ENCODE assay signal across 35 cellular contexts in genomic region chr1:103194060-103194459, GRCh38.
DNase-seq lines count a peak whose midpoint lies in the region; ATAC-seq, FAIRE-seq and TF ChIP-seq lines count a peak whose summit lies in the region.
"Had no signal": no experiment of that assay in that cellular context is flagged by ENCODE, and none has a peak within 500 bp of the region (broad histone marks: within the 10 kb centered on the region; RNA-seq: fewer than 3 reads in every experiment).

No MANE protein-coding gene starts in this region.

- no peak overlapping the region for H3K4me3 Mint-ChIP-seq in activated T-cell treated with anti-CD3 and anti-CD28 coated beads, Interleukin-2, amount 50 U/mL, for 24 hours
- H3K4me3 Mint-ChIP-seq: activated naive CD8-positive, alpha-beta T cell treated with anti-CD3 and anti-CD28 coated beads for 36 hours; CD8-positive, alpha-beta memory T cell; central memory CD8-positive, alpha-beta T cell; nephron; stimulated activated naive B cell treated with anti-CD40 and anti-IgM and Interleukin-4, amounts not matched to agents 10 μg/mL and 1 μg/mL and 100 μg/mL, for 72 hours; T-cell; type B pancreatic cell had no signal

- no peak overlapping the region for H3K4me2 ChIP-seq in neuronal stem cell (ENCODE audit: insufficient read depth, low read length, poor library complexity, severe bottlenecking)

- peak in 1 of 2 experiments; percentile 48 for DNase-seq in SJSA1 (ENCODE audit: low read depth in 1 of 2, low spot score in 2 of 2)
- peak; percentile 68 for DNase-seq in choroid plexus epithelial cell (ENCODE audit: low read depth)
- no peak for DNase-seq in neuronal stem cell (ENCODE audit: low spot score)
- no peak for DNase-seq in NCI-H2227 (lab: John Stamatoyannopoulos, UW; ENCODE audit: unreplicated experiment)
- no peak for DNase-seq in activated T-cell treated with anti-CD3 and anti-CD28 coated beads, Interleukin-2, amount 50 U/mL, for 24 hours
- no peak for DNase-seq in ascending aorta (ENCODE audit: low spot score in 2 of 2)
- DNase-seq: activated CD4-positive, alpha-beta T cell treated with anti-CD3 and anti-CD28 coated beads for 48 hours; activated gamma-delta T cell; activated naive CD8-positive, alpha-beta T cell treated with anti-CD3 and anti-CD28 coated beads for 36 hours; activated T-cell treated with anti-CD3 and anti-CD28 coated beads, Interleukin-2, amount 50 U/mL, for 1 hour; aorta; CD8-positive, alpha-beta memory T cell; DMS 273 treated with DMSO at 0.1 percent for 48 hours; GDM1; hippocampal formation; Karpas-422; mucosa of descending colon; NCI-H1436 treated with DMSO at 0.1 percent for 48 hours; NCI-H2081 treated with DMSO at 0.1 percent for 48 hours; NCI-H226; NCI-H69; retina; SIG-M5; stimulated activated naive B cell treated with anti-CD40 and anti-IgM and Interleukin-4, amounts not matched to agents 10 μg/mL and 1 μg/mL and 100 μg/mL, for 72 hours; T-cell had no signal

- H3K4me3 ChIP-seq in SJSA1: no peak overlapping the region
- H3K4me3 ChIP-seq in choroid plexus epithelial cell (ENCODE audit: low read depth, low read length): no peak overlapping the region
- H3K4me3 ChIP-seq in neuronal stem cell (ENCODE audit: low read length in 2 of 2): no peak overlapping the region
- H3K4me3 ChIP-seq in ascending aorta: no peak overlapping the region
- H3K4me3 ChIP-seq: gastroesophageal sphincter, lung, mucosa of descending colon, skin epidermis had no signal

- no peak overlapping the region for H4K8ac ChIP-seq in neuronal stem cell (ENCODE audit: low read depth, low read length)

- no peak for ATAC-seq in GM21423 (IDR thresholded peaks at IDR 0.05; ENCODE audit: unreplicated experiment)
- ATAC-seq: gastroesophageal sphincter; mucosa of descending colon; stimulated activated naive B cell treated with anti-CD40 and anti-IgM and Interleukin-4, amounts not matched to agents 10 μg/mL and 1 μg/mL and 100 μg/mL, for 72 hours; T-cell had no signal

- no peak overlapping the region for H2BK120ac ChIP-seq in neuronal stem cell (ENCODE audit: low read depth, low read length)

- no peaks in the 10 kb centered on the region for H3K27me3 Mint-ChIP-seq in activated T-cell treated with anti-CD3 and anti-CD28 coated beads, Interleukin-2, amount 50 U/mL, for 24 hours
- H3K27me3 Mint-ChIP-seq: activated naive CD8-positive, alpha-beta T cell treated with anti-CD3 and anti-CD28 coated beads for 36 hours; CD8-positive, alpha-beta memory T cell; central memory CD8-positive, alpha-beta T cell; stimulated activated naive B cell treated with anti-CD40 and anti-IgM and Interleukin-4, amounts not matched to agents 10 μg/mL and 1 μg/mL and 100 μg/mL, for 72 hours; T-cell; type B pancreatic cell had no signal

- H3K14ac ChIP-seq in neuronal stem cell (ENCODE audit: low read length): no peak overlapping the region

- no peak overlapping the region for H3K9ac ChIP-seq in neuronal stem cell (ENCODE audit: low read depth, low read length, poor library complexity)
- H3K9ac ChIP-seq: parathyroid adenoma had no signal

- H3K23ac ChIP-seq in neuronal stem cell (ENCODE audit: low read depth, low read length, poor library complexity): no peak overlapping the region

- H3K27me3 ChIP-seq in SJSA1 (replicated peaks) (no peaks in the 10 kb centered on the region), neuronal stem cell (ENCODE audit: control insufficient read depth in 3 of 3, insufficient read depth in 3 of 3, low read depth in 1 of 3, low read length in 3 of 3) (no peaks in the 10 kb centered on the region), ascending aorta (no peaks in the 10 kb centered on the region)
- H3K27me3 ChIP-seq: gastroesophageal sphincter had no signal

- no peak for TF ChIP-seq CTCF in choroid plexus epithelial cell (conservative IDR thresholded peaks at IDR 0.05; ENCODE audit: low read depth, low read length)
- no peak for TF ChIP-seq CTCF in ascending aorta (IDR thresholded peaks at IDR 0.05)

- peaks cover under 1% of the 10 kb centered on the region for H3K9me3 Mint-ChIP-seq in activated T-cell treated with anti-CD3 and anti-CD28 coated beads, Interleukin-2, amount 50 U/mL, for 24 hours
- H3K9me3 Mint-ChIP-seq: central memory CD8-positive, alpha-beta T cell; nephron; stimulated activated naive B cell treated with anti-CD40 and anti-IgM and Interleukin-4, amounts not matched to agents 10 μg/mL and 1 μg/mL and 100 μg/mL, for 72 hours; T-cell had no signal

- H3K36me3 ChIP-seq in SJSA1 (no peaks in the 10 kb centered on the region), neuronal stem cell (replicated peaks in 1 of 2; ENCODE audit: control insufficient read depth in 2 of 2, insufficient read depth in 2 of 2, low read length in 2 of 2) (no peaks in the 10 kb centered on the region), ascending aorta (no peaks in the 10 kb centered on the region)
- H3K36me3 ChIP-seq: gastroesophageal sphincter had no signal

- H3K4me1 ChIP-seq in SJSA1 (replicated peaks) (peaks cover 19% of the 10 kb centered on the region), neuronal stem cell (ENCODE audit: control insufficient read depth in 2 of 2, insufficient read depth in 1 of 2, low read depth in 1 of 2, low read length in 2 of 2) (no peaks in the 10 kb centered on the region), ascending aorta (no peaks in the 10 kb centered on the region)
- H3K4me1 ChIP-seq: gastroesophageal sphincter, parathyroid adenoma had no signal

- H3K36me3 Mint-ChIP-seq in activated T-cell treated with anti-CD3 and anti-CD28 coated beads, Interleukin-2, amount 50 U/mL, for 24 hours (ENCODE audit: low read depth): no peaks in the 10 kb centered on the region
- H3K36me3 Mint-ChIP-seq: activated naive CD8-positive, alpha-beta T cell treated with anti-CD3 and anti-CD28 coated beads for 36 hours; CD8-positive, alpha-beta memory T cell; stimulated activated naive B cell treated with anti-CD40 and anti-IgM and Interleukin-4, amounts not matched to agents 10 μg/mL and 1 μg/mL and 100 μg/mL, for 72 hours; T-cell; type B pancreatic cell had no signal

- no peaks in the 10 kb centered on the region for H3K9me3 ChIP-seq in SJSA1 (replicated peaks)
- H3K9me3 ChIP-seq in neuronal stem cell (replicated peaks in 1 of 2; ENCODE audit: control insufficient read depth in 2 of 2, insufficient read depth in 1 of 2, low read depth in 1 of 2, low read length in 2 of 2): no peaks in the 10 kb centered on the region
- no peaks in the 10 kb centered on the region for H3K9me3 ChIP-seq in ascending aorta
- H3K9me3 ChIP-seq: gastroesophageal sphincter, mucosa of descending colon had no signal

- H4K91ac ChIP-seq in neuronal stem cell (ENCODE audit: low read depth, low read length, poor library complexity): no peak overlapping the region

- H3K4me1 Mint-ChIP-seq in activated T-cell treated with anti-CD3 and anti-CD28 coated beads, Interleukin-2, amount 50 U/mL, for 24 hours (ENCODE audit: low read depth): no peaks in the 10 kb centered on the region
- H3K4me1 Mint-ChIP-seq: activated naive CD8-positive, alpha-beta T cell treated with anti-CD3 and anti-CD28 coated beads for 36 hours; CD8-positive, alpha-beta memory T cell; central memory CD8-positive, alpha-beta T cell; nephron; stimulated activated naive B cell treated with anti-CD40 and anti-IgM and Interleukin-4, amounts not matched to agents 10 μg/mL and 1 μg/mL and 100 μg/mL, for 72 hours; T-cell had no signal

- H3K79me1 ChIP-seq in neuronal stem cell (ENCODE audit: low read depth, low read length): no peaks in the 10 kb centered on the region

- no peak overlapping the region for H3K27ac Mint-ChIP-seq in activated T-cell treated with anti-CD3 and anti-CD28 coated beads, Interleukin-2, amount 50 U/mL, for 24 hours
- H3K27ac Mint-ChIP-seq: activated naive CD8-positive, alpha-beta T cell treated with anti-CD3 and anti-CD28 coated beads for 36 hours; CD8-positive, alpha-beta memory T cell; nephron; stimulated activated naive B cell treated with anti-CD40 and anti-IgM and Interleukin-4, amounts not matched to agents 10 μg/mL and 1 μg/mL and 100 μg/mL, for 72 hours; T-cell; type B pancreatic cell had no signal

- no peak overlapping the region for H2BK12ac ChIP-seq in neuronal stem cell (ENCODE audit: low read length)

- H2AFZ ChIP-seq in neuronal stem cell (ENCODE audit: low read length): peak overlapping the region; percentile 60
- H2AFZ ChIP-seq: parathyroid adenoma had no signal

- no peak overlapping the region for H2BK15ac ChIP-seq in neuronal stem cell (ENCODE audit: low read length)

- FAIRE-seq in G401.6 (lab: Jason Lieb, UNC): peak; percentile 100
- FAIRE-seq: H1 had no signal

- H3K4ac ChIP-seq in neuronal stem cell (ENCODE audit: low read length): no peak overlapping the region

- H2BK5ac ChIP-seq in neuronal stem cell (ENCODE audit: low read length): no peak overlapping the region

- intact Hi-C loops in ascending aorta (cut with DNase I): no loop called here

- H3K27ac ChIP-seq in SJSA1: peak overlapping the region; percentile 37
- no peak overlapping the region for H3K27ac ChIP-seq in neuronal stem cell (replicated peaks; ENCODE audit: low read length)
- no peak overlapping the region for H3K27ac ChIP-seq in ascending aorta
- H3K27ac ChIP-seq: gastroesophageal sphincter, parathyroid adenoma, skin epidermis had no signal

- H2AK5ac ChIP-seq in neuronal stem cell (ENCODE audit: low read depth, low read length): no peak overlapping the region

- H3K18ac ChIP-seq in neuronal stem cell (ENCODE audit: low read length): no peak overlapping the region
